In the genomic region with DNA sequence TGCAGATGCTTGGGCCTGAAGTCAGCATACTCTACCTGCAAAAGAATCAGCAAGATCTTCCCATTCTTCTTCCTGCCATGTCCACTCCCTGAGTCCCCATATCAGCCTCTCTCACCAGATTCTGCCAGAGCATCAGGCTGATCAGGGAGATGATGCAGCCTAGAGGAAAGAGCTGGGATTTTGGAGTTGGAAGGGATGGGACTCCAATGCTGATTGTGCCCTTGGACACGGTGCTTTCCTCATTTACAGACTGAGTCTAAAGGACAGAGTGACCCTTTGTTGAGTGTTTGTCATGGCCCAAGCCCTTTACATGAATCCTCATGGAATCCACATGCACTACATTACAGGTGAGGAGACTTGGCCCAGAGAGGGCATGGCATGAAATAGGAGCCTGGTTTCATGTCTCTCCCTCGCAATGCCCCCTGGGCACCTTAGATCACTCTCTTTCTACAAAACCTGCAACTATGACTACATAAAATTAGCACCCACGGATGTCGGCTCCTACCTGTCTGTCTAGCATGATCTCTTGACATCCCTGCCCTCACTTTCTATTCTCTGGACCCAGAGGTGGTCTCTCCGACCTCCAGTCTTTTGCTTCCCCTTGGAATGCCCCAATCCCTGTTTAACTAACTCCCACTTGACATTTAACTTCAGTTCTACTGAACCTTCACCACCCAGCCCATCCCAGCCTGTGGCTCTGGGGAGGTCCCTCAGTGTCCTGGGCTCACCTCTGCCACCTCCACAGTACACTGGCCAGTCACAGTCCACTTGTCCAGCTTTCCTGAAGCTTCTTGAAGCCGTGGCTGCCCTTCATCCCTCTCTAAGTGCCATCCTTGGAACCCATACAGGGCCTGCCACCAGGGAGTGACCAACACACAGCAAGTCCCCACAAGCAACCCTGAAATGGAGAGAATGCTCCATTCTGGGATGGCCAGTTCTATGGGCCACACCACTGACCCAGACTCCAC, we compare ENCODE assay signal across 28 cellular contexts.
DNase-seq lines count a peak whose midpoint lies in the region; ATAC-seq, FAIRE-seq and TF ChIP-seq lines count a peak whose summit lies in the region.
"Had no signal": no experiment of that assay in that cellular context is flagged by ENCODE, and none has a peak within 500 bp of the region (broad histone marks: within the 10 kb centered on the region; RNA-seq: fewer than 3 reads in every experiment).

No MANE protein-coding gene starts in this region.

- H3K4me1 ChIP-seq in esophagus muscularis mucosa, result no peaks in the 10 kb centered on the region
- H3K4me1 ChIP-seq in neuronal stem cell (ENCODE audit: control insufficient read depth in 2 of 2, insufficient read depth in 1 of 2, low read depth in 1 of 2, low read length in 2 of 2), result peaks cover 0 to 2% of the 10 kb centered on the region in 2 donors
- H3K4me1 ChIP-seq: SJCRH30 had no signal

- H3K27me3 ChIP-seq in bronchial epithelial cell (ENCODE audit: control insufficient read depth, insufficient read depth, low read length) (no peaks in the 10 kb centered on the region), esophagus muscularis mucosa (peaks cover 0 to 34% (median 0%) of the 10 kb centered on the region in 4 donors), neuronal stem cell (ENCODE audit: control insufficient read depth in 3 of 3, insufficient read depth in 3 of 3, low read depth in 1 of 3, low read length in 3 of 3) (peaks cover 0 to 4% (median 0%) of the 10 kb centered on the region in 3 experiments)
- H3K27me3 ChIP-seq: SJCRH30 had no signal

- peak overlapping the region; percentile 9 for H2AK5ac ChIP-seq in neuronal stem cell (ENCODE audit: low read depth, low read length)

- no peak overlapping the region for H3K4me3 Mint-ChIP-seq in natural killer cell
- H3K4me3 Mint-ChIP-seq: B cell; CD8-positive, alpha-beta T cell; GM23338 had no signal

- no peak overlapping the region for H3K4ac ChIP-seq in neuronal stem cell (ENCODE audit: low read length)

- TF ChIP-seq CTCF in bronchial epithelial cell (IDR thresholded peaks at IDR 0.05; ENCODE audit: insufficient read depth, low read length, severe bottlenecking) (no peak), esophagus muscularis mucosa (IDR thresholded peaks at IDR 0.05) (no peak), natural killer cell (IDR thresholded peaks at IDR 0.05) (no peak)

- no peaks in the 10 kb centered on the region for H3K79me1 ChIP-seq in neuronal stem cell (ENCODE audit: low read depth, low read length)

- no peak for ATAC-seq in GM18502 (IDR thresholded peaks at IDR 0.05; ENCODE audit: poor library complexity, unreplicated experiment)
- no peak for ATAC-seq in natural killer cell
- ATAC-seq: CD8-positive, alpha-beta T cell; GM23338; HCT116; Right ventricle myocardium inferior; SK-N-SH treated with all-trans-retinoic acid at 6 μM for 48 hours had no signal

- no peak overlapping the region for H4K91ac ChIP-seq in neuronal stem cell (ENCODE audit: low read depth, low read length, poor library complexity)

- H3K9me3 ChIP-seq in esophagus muscularis mucosa, result no peaks in the 10 kb centered on the region
- H3K9me3 ChIP-seq in neuronal stem cell (replicated peaks in 1 of 2; ENCODE audit: control insufficient read depth in 2 of 2, insufficient read depth in 1 of 2, low read depth in 1 of 2, low read length in 2 of 2), result no peaks in the 10 kb centered on the region
- H3K9me3 ChIP-seq: Caco-2, SJCRH30 had no signal

- H2BK5ac ChIP-seq in neuronal stem cell (ENCODE audit: low read length), result no peak overlapping the region

- no peak for TF ChIP-seq EP300 in esophagus muscularis mucosa (IDR thresholded peaks at IDR 0.05)

- DNase-seq in bronchial epithelial cell (ENCODE audit: low read depth) (no peak), esophagus muscularis mucosa (ENCODE audit: extremely low spot score) (peak; percentile 90), neuronal stem cell (ENCODE audit: low spot score) (no peak), GF-D8 (lab: John Stamatoyannopoulos, UW) (no peak), DMS153 treated with DMSO at 0.1 percent for 48 hours (lab: John Stamatoyannopoulos, UW; ENCODE audit: unreplicated experiment) (no peak), natural killer cell (no peak)
- DNase-seq: Caco-2, DMS79, EL, NCI-H1092, NCI-H1417 treated with DMSO at 0.1 percent for 48 hours, NCI-H1694 treated with DMSO at 0.1 percent for 48 hours, NCI-H2081, NCI-H2227 treated with DMSO at 0.1 percent for 48 hours, NCI-H526 treated with DMSO at 0.1 percent for 48 hours, PC-9, SJCRH30 had no signal

- H3K27ac Mint-ChIP-seq in natural killer cell, result no peak overlapping the region
- H3K27ac Mint-ChIP-seq: B cell; CD8-positive, alpha-beta T cell; GM23338 had no signal

- WGBS in esophagus muscularis mucosa, result 84% methylated on average over 6 of the region's 6 CpGs
- no CpG with 5 or more reads among the region's 6 CpGs for WGBS in neuronal stem cell (ENCODE audit: extremely low coverage in 2 of 2, insufficient read length in 2 of 2, insufficient replicate concordance in 1 of 2), 2 donors

- no peak overlapping the region for H3K23ac ChIP-seq in neuronal stem cell (ENCODE audit: low read depth, low read length, poor library complexity)

- no peak overlapping the region for H3K14ac ChIP-seq in neuronal stem cell (ENCODE audit: low read length)

- no peak for TF ChIP-seq POLR2A in esophagus muscularis mucosa (IDR thresholded peaks at IDR 0.05; ENCODE audit: low read depth)

- H3K4me3 ChIP-seq in bronchial epithelial cell (ENCODE audit: low read depth, low read length), result no peak overlapping the region
- H3K4me3 ChIP-seq in esophagus muscularis mucosa, result no peak overlapping the region
- H3K4me3 ChIP-seq in neuronal stem cell (ENCODE audit: low read length in 2 of 2), result no peak overlapping the region
- H3K4me3 ChIP-seq: GM23338, PC-9, SJCRH30 had no signal

- H2BK12ac ChIP-seq in neuronal stem cell (ENCODE audit: low read length), result no peak overlapping the region

- no peak overlapping the region for H2BK120ac ChIP-seq in neuronal stem cell (ENCODE audit: low read depth, low read length)

- no peaks in the 10 kb centered on the region for H3K4me1 Mint-ChIP-seq in natural killer cell
- H3K4me1 Mint-ChIP-seq: B cell, GM23338 had no signal

- no peak overlapping the region for H3K18ac ChIP-seq in neuronal stem cell (ENCODE audit: low read length)

- H3K4me2 ChIP-seq in neuronal stem cell (ENCODE audit: insufficient read depth, low read length, poor library complexity, severe bottlenecking), result no peak overlapping the region
- H3K4me2 ChIP-seq: GM23338 had no signal

- H2AFZ ChIP-seq in neuronal stem cell (ENCODE audit: low read length), result no peak overlapping the region
- H2AFZ ChIP-seq: GM23338, PC-9 had no signal

- intact Hi-C loops in esophagus muscularis mucosa (cut with DNase I) (no loop called here), natural killer cell (cut with micrococcal nuclease) (no loop called here)

- H3K36me3 ChIP-seq in bronchial epithelial cell (ENCODE audit: control insufficient read depth, insufficient read depth, low read length) (no peaks in the 10 kb centered on the region), esophagus muscularis mucosa (no peaks in the 10 kb centered on the region), neuronal stem cell (replicated peaks in 1 of 2; ENCODE audit: control insufficient read depth in 2 of 2, insufficient read depth in 2 of 2, low read length in 2 of 2) (no peaks in the 10 kb centered on the region)
- H3K36me3 ChIP-seq: SJCRH30 had no signal

- H3K27me3 Mint-ChIP-seq in natural killer cell (ENCODE audit: low read depth in 2 of 2), result peaks cover 9 to 10% of the 10 kb centered on the region in 2 donors

- no peaks in the 10 kb centered on the region for H3K9me3 Mint-ChIP-seq in natural killer cell
- H3K9me3 Mint-ChIP-seq: CD8-positive, alpha-beta T cell; GM23338 had no signal

- no peak overlapping the region for H4K8ac ChIP-seq in neuronal stem cell (ENCODE audit: low read depth, low read length)

- no peak overlapping the region for H2BK15ac ChIP-seq in neuronal stem cell (ENCODE audit: low read length)

- no peaks in the 10 kb centered on the region for H3K36me3 Mint-ChIP-seq in natural killer cell
- H3K36me3 Mint-ChIP-seq: CD8-positive, alpha-beta T cell had no signal

- H3K9ac ChIP-seq in neuronal stem cell (ENCODE audit: low read depth, low read length, poor library complexity), result no peak overlapping the region

- H3K27ac ChIP-seq in esophagus muscularis mucosa (replicated peaks in 1 of 4) (no peak overlapping the region), neuronal stem cell (replicated peaks; ENCODE audit: low read length) (no peak overlapping the region)
- H3K27ac ChIP-seq: C4-2B, HL-60, SJCRH30 had no signal

- peak; percentile 68 for FAIRE-seq in bronchial epithelial cell (lab: Jason Lieb, UNC)
- FAIRE-seq: GM12892, GM18507 had no signal
